Comparison of ENCODE assay signal across 8 cellular contexts in the genomic region with DNA sequence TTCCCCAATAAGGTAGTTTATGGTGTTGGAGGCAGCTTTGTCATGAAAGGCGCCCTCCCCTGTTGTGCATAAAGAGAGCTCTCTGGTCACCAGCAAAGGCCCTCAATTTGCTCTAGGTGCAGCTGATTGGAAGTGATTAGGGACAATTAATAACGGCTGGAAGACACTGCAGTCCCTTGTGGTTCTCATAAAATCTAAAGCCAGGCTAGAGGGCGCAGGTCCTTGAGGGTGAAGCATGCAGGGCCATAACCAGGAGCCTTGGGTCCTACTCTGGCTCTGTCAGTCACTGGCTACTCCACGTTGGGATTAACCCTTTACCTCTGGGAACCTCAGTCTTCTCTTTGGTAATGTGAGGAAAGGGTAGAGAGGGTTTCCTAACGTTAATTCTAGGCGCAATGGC. TPM values are rescaled to one million over a fixed set of nuclear protein-coding genes. Genes with fewer than 3 reads are reported as not detected.
A peak's percentile ranks its signal among the peaks of the same experiment; 100 is the strongest.
DNase-seq lines count a peak whose midpoint lies in the region; ATAC-seq and TF ChIP-seq lines count a peak whose summit lies in the region.

No MANE protein-coding gene starts in this region.

- H3K36me3 Mint-ChIP-seq in HFFc6 (ENCODE audit: low read depth) (no peaks in the 10 kb centered on the region), naive B cell (no peaks in the 10 kb centered on the region)

- peak overlapping the region; percentile 95 for H3K4me3 Mint-ChIP-seq in HFFc6
- H3K4me3 Mint-ChIP-seq in naive B cell, result peak overlapping the region; percentile 83 to 98 (median 94)

- peaks cover 12% of the 10 kb centered on the region; the same call in 1 of the 2 replicates for H3K27me3 Mint-ChIP-seq in HFFc6 (ENCODE audit: insufficient read depth)
- H3K27me3 Mint-ChIP-seq in naive B cell, result peaks cover 0 to 6% (median 5%) of the 10 kb centered on the region in 3 donors

- TF ChIP-seq CTCF in HFFc6 (IDR thresholded peaks at IDR 0.05) (peak; percentile 58), Panc1 (IDR thresholded peaks at IDR 0.05) (peak; percentile 64)

- peak; percentile 26 for DNase-seq in DMS153 treated with DMSO at 0.1 percent for 48 hours (lab: John Stamatoyannopoulos, UW; ENCODE audit: unreplicated experiment)
- DNase-seq in DMS153 (lab: John Stamatoyannopoulos, UW), result no peak
- peak; percentile 16 for DNase-seq in HFFc6
- DNase-seq in Panc1 (ENCODE audit: low read depth, low spot score), result no peak
- DNase-seq in naive B cell, result no peak
- no peak for DNase-seq in CD1c-positive myeloid dendritic cell (ENCODE audit: extremely low spot score)

- peak overlapping the region; percentile 84 for H3K27ac ChIP-seq in Panc1 (ENCODE audit: low read length)
- no peak overlapping the region for H3K27ac ChIP-seq in duodenal mucosa (ENCODE audit: low read depth, low read length)

- intact Hi-C loops in Panc1 (cut with micrococcal nuclease; ENCODE audit: unreplicated experiment), result no loop called here

- H3K36me3 ChIP-seq in Panc1 (ENCODE audit: control insufficient read depth, insufficient read depth, low read length), result no peaks in the 10 kb centered on the region; the same call in 1 of the 2 replicates
- H3K36me3 ChIP-seq in duodenal mucosa (ENCODE audit: control insufficient read depth in 1 of 2, insufficient read depth in 2 of 2, low read length in 2 of 2), result no peaks in the 10 kb centered on the region

- H3K9me3 ChIP-seq in Panc1 (ENCODE audit: control insufficient read depth, insufficient read depth, low read depth, low read length) (no peaks in the 10 kb centered on the region), duodenal mucosa (ENCODE audit: control insufficient read depth in 1 of 2, low read length in 2 of 2) (no peaks in the 10 kb centered on the region)

- ATAC-seq in Panc1 (peak; percentile 38), naive B cell (ENCODE audit: low read depth in 2 of 2) (no peak), HG03439 (IDR thresholded peaks at IDR 0.05; ENCODE audit: unreplicated experiment) (no peak)

- H3K4me3 ChIP-seq in Panc1 (ENCODE audit: low read depth in 2 of 2, low read length in 2 of 2) (peak overlapping the region; percentile 84 to 93), duodenal mucosa (ENCODE audit: low read depth in 1 of 2, low read length in 2 of 2) (peak overlapping the region; percentile 90 to 93)

- POLR2A ChIA-PET in Panc1 (lab: Charles Lee), result no interaction called here

- H3K4me1 Mint-ChIP-seq in HFFc6 (ENCODE audit: low read depth) (peaks cover 18% of the 10 kb centered on the region), naive B cell (peaks cover 21 to 28% (median 24%) of the 10 kb centered on the region in 3 donors)

- H3K27ac Mint-ChIP-seq in HFFc6, result peak overlapping the region; percentile 97
- H3K27ac Mint-ChIP-seq in naive B cell, result peak overlapping the region; percentile 86 to 93 (median 92)

- CTCF ChIA-PET in Panc1 (lab: Charles Lee), result interaction anchor here (0.5 kb wide), 1 partner anchor 169 kb away, joined by 3 read pairs; no protein-coding TSS in a partner anchor

- H3K9ac ChIP-seq in duodenal mucosa (ENCODE audit: low read depth in 1 of 2, low read length in 2 of 2), result peak overlapping the region; percentile 87 to 92

- BruUV-seq in Panc1 (replicated peaks; lab: Mats Ljungman, UMichigan), result TSS peak; percentile 64

- in situ Hi-C loops in Panc1 (cut with HindIII; ENCODE audit: low pct_unique_long_range_greater_than_20kb, low sequenced_read_pairs), result no loop called here

- no peaks in the 10 kb centered on the region for H3K9me3 Mint-ChIP-seq in HFFc6
- no peaks in the 10 kb centered on the region for H3K9me3 Mint-ChIP-seq in naive B cell

- H3K4me1 ChIP-seq in Panc1 (ENCODE audit: control insufficient read depth, insufficient read depth, low read length), result peaks cover 3% of the 10 kb centered on the region
- peaks cover 7 to 18% of the 10 kb centered on the region in 2 donors for H3K4me1 ChIP-seq in duodenal mucosa (ENCODE audit: control insufficient read depth in 1 of 2, insufficient read depth in 2 of 2, low read length in 2 of 2)

- H3K27me3 ChIP-seq in Panc1 (ENCODE audit: control insufficient read depth, insufficient read depth, low read length), result peaks cover 5% of the 10 kb centered on the region; the same call in 1 of the 2 replicates
- H3K27me3 ChIP-seq in duodenal mucosa (ENCODE audit: control insufficient read depth in 1 of 2, insufficient read depth in 2 of 2, low read length in 2 of 2), result peaks cover 4 to 18% of the 10 kb centered on the region in 2 donors

RNA-seq across cellular contexts. Expression of a gene that starts 1.9 kb away (rescaled TPM):
- 10 to 100 TPM in 2 of 6 experiments, 1 to 10 TPM in 4; 7.5 to 12.2 (median 8.6) TPM for total RNA-seq in HFFc6 (2021; fragmentation: NEBNext Ultra II Directional; extraction: Animal tissue kit (Norgen Biotek cat#: 25700))
- total RNA-seq in Panc1 (2021; ENCODE audit: unreplicated experiment), result 13.3 TPM
- 4.0 TPM for polyA plus RNA-seq in Panc1 (2012; ENCODE audit: insufficient read length)
- polyA plus RNA-seq in naive B cell (ENCODE audit: low read depth in 6 of 6), result 10 to 100 TPM in 3 of 6 donors, 1 to 10 TPM in 3; 5.0 to 13.6 (median 10.2) TPM

Comparison
In these comparisons a context has a peak if more than half of its experiments do, and no peak if none do; other contexts are left out.
1. DNase-seq: peak in DMS153 treated with DMSO at 0.1 percent for 48 hours (single experiment) and HFFc6 (single experiment); none in DMS153 (single experiment), Panc1 (single experiment), naive B cell (single experiment) and CD1c-positive myeloid dendritic cell (single experiment).